1 cellular context compared by ENCODE assay signal in the genomic region with DNA sequence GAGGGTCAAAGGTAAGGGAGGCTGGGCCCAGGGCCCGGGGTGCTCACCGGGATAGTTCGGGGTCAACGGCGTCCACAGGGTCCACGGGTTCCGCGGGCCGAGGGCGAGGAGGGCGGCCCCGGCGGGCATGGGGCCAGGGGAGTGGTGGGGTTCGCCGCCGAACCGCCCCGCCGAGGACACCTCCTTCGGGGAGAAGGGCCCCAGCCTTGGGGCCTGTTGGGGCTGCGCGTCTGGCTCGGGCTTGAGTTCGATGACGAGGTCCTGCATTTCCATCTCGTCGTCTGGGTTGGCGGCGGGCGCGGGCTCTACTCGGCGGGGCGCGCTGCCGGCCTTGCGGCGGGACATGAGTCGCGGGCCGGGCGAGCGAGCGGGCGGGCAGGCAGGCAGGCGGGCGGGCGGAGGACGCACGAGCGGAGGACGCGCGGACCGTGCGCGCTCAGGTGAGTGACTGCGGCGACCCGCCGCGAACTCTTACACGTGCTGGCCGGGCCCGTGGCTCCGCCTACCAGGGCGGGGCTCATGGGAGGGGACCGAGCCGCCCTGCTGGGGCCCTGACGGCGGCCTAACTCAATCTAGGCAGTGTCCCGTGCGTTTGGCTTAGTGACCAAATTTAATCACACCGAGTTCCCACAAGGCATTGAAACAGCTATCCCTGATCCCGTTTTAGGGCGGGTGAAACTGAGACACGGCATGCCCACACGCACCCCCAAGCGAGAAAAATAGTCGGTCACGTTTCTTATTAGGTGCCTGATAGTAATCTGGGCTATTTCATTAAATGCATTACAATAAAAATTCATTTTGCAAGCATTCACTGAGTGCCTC.
TF ChIP-seq lines count a peak whose summit lies in the region.

A gene (minus strand): TSS at position 450 of the 822 bp plus-strand sequence. CDS start 105 bp downstream, at position 345.

TF ChIP-seq in GM12878, 131 proteins besides CTCF, POLR2A, EP300 and RAD21 (continued from another document and continues in another):
- TF ChIP-seq, protein P1, sequence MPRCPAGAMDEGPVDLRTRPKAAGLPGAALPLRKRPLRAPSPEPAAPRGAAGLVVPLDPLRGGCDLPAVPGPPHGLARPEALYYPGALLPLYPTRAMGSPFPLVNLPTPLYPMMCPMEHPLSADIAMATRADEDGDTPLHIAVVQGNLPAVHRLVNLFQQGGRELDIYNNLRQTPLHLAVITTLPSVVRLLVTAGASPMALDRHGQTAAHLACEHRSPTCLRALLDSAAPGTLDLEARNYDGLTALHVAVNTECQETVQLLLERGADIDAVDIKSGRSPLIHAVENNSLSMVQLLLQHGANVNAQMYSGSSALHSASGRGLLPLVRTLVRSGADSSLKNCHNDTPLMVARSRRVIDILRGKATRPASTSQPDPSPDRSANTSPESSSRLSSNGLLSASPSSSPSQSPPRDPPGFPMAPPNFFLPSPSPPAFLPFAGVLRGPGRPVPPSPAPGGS (IDR thresholded peaks at IDR 0.05; ENCODE audit: borderline replicate concordance, insufficient read depth, low read depth, low read length, poor library complexity, severe bottlenecking): no peak
- no peak; the same call in 1 of the 2 replicates for TF ChIP-seq CREB1 (IDR thresholded peaks at IDR 0.05; ENCODE audit: low read depth)
- TF ChIP-seq, protein P2, sequence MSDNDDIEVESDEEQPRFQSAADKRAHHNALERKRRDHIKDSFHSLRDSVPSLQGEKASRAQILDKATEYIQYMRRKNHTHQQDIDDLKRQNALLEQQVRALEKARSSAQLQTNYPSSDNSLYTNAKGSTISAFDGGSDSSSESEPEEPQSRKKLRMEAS (IDR thresholded peaks at IDR 0.05; ENCODE audit: low read depth, low read length): peak; percentile 79; the same call in 1 of the 2 replicates
- TF ChIP-seq, protein P3, sequence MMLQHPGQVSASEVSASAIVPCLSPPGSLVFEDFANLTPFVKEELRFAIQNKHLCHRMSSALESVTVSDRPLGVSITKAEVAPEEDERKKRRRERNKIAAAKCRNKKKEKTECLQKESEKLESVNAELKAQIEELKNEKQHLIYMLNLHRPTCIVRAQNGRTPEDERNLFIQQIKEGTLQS (IDR thresholded peaks at IDR 0.05; ENCODE audit: borderline replicate concordance, extremely low read depth, low read depth, low read length): no peak
- TF ChIP-seq SUPT20H (IDR thresholded peaks at IDR 0.05; ENCODE audit: borderline replicate concordance, control insufficient read depth, low read depth, low read length): no peak
- no peak for TF ChIP-seq CHD2 (IDR thresholded peaks at IDR 0.05; ENCODE audit: borderline replicate concordance, low read depth, low read length)
- TF ChIP-seq, protein P4, sequence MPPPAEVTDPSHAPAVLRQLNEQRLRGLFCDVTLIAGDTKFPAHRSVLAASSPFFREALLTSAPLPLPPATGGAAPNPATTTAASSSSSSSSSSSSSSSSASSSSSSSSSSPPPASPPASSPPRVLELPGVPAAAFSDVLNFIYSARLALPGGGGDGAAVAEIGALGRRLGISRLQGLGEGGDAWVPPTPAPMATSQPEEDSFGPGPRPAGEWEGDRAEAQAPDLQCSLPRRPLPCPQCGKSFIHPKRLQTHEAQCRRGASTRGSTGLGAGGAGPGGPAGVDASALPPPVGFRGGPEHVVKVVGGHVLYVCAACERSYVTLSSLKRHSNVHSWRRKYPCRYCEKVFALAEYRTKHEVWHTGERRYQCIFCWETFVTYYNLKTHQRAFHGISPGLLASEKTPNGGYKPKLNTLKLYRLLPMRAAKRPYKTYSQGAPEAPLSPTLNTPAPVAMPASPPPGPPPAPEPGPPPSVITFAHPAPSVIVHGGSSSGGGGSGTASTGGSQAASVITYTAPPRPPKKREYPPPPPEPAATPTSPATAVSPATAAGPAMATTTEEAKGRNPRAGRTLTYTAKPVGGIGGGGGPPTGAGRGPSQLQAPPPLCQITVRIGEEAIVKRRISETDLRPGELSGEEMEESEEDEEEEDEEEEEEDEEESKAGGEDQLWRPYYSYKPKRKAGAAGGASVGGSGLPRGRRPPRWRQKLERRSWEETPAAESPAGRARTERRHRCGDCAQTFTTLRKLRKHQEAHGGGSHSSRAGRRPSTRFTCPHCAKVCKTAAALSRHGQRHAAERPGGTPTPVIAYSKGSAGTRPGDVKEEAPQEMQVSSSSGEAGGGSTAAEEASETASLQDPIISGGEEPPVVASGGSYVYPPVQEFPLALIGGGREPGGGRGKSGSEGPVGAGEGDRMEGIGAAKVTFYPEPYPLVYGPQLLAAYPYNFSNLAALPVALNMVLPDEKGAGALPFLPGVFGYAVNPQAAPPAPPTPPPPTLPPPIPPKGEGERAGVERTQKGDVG (CRISPR knock-in tag; IDR thresholded peaks at IDR 0.05): no peak
- no peak for TF ChIP-seq KLF5 (IDR thresholded peaks at IDR 0.05; ENCODE audit: partially characterized antibody)
- no peak for TF ChIP-seq FOS (IDR thresholded peaks at IDR 0.05; ENCODE audit: borderline replicate concordance, extremely low read depth, insufficient read length)
- TF ChIP-seq POLR2AphosphoS2 (IDR thresholded peaks at IDR 0.05; ENCODE audit: low read depth, low read length): peak; percentile 26; the same call in 1 of the 2 replicates
- TF ChIP-seq TCF12 (IDR thresholded peaks at IDR 0.05; ENCODE audit: low read depth, low read length): peak; percentile 34; the same call in 1 of the 2 replicates
- no peak for TF ChIP-seq IRF4 (IDR thresholded peaks at IDR 0.05; ENCODE audit: low read depth, low read length)
- TF ChIP-seq YBX1 (IDR thresholded peaks at IDR 0.05): no peak
- no peak for TF ChIP-seq ETV6 (conservative IDR thresholded peaks at IDR 0.05 in 1 of 2, IDR thresholded peaks at IDR 0.05 in 1 of 2; ENCODE audit: borderline replicate concordance in 1 of 2, low read depth in 1 of 2)
- TF ChIP-seq, protein P5, sequence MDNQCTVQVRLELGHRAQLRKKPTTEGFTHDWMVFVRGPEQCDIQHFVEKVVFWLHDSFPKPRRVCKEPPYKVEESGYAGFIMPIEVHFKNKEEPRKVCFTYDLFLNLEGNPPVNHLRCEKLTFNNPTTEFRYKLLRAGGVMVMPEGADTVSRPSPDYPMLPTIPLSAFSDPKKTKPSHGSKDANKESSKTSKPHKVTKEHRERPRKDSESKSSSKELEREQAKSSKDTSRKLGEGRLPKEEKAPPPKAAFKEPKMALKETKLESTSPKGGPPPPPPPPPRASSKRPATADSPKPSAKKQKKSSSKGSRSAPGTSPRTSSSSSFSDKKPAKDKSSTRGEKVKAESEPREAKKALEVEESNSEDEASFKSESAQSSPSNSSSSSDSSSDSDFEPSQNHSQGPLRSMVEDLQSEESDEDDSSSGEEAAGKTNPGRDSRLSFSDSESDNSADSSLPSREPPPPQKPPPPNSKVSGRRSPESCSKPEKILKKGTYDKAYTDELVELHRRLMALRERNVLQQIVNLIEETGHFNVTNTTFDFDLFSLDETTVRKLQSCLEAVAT (IDR thresholded peaks at IDR 0.05): no peak
- TF ChIP-seq MYC (IDR thresholded peaks at IDR 0.05; ENCODE audit: insufficient read depth, insufficient read length, insufficient replicate concordance, low read length, severe bottlenecking): peak; percentile 31
- no peak for TF ChIP-seq CBFB (IDR thresholded peaks at IDR 0.05; ENCODE audit: low read depth)
- no peak for TF ChIP-seq CBX3 (IDR thresholded peaks at IDR 0.05; ENCODE audit: borderline replicate concordance, low read depth)
- no peak for TF ChIP-seq NFIC (IDR thresholded peaks at IDR 0.05; ENCODE audit: low read depth, low read length)
- TF ChIP-seq NR2F1 (conservative IDR thresholded peaks at IDR 0.05): peak; percentile 96
- no peak for TF ChIP-seq IKZF2 (IDR thresholded peaks at IDR 0.05)
- no peak for TF ChIP-seq ZSCAN29 (IDR thresholded peaks at IDR 0.05)
- no peak for TF ChIP-seq ZNF207 (IDR thresholded peaks at IDR 0.05; ENCODE audit: borderline replicate concordance)
- no peak for TF ChIP-seq GABPA (IDR thresholded peaks at IDR 0.05; ENCODE audit: low read depth)
- no peak for TF ChIP-seq SMC3 (IDR thresholded peaks at IDR 0.05; ENCODE audit: borderline replicate concordance, low read length)
- no peak for TF ChIP-seq NFXL1 (IDR thresholded peaks at IDR 0.05; ENCODE audit: borderline replicate concordance)
- no peak for TF ChIP-seq SMAD5 (IDR thresholded peaks at IDR 0.05; ENCODE audit: low read depth)
- TF ChIP-seq CHD4 (IDR thresholded peaks at IDR 0.05): no peak
- TF ChIP-seq, protein P6, sequence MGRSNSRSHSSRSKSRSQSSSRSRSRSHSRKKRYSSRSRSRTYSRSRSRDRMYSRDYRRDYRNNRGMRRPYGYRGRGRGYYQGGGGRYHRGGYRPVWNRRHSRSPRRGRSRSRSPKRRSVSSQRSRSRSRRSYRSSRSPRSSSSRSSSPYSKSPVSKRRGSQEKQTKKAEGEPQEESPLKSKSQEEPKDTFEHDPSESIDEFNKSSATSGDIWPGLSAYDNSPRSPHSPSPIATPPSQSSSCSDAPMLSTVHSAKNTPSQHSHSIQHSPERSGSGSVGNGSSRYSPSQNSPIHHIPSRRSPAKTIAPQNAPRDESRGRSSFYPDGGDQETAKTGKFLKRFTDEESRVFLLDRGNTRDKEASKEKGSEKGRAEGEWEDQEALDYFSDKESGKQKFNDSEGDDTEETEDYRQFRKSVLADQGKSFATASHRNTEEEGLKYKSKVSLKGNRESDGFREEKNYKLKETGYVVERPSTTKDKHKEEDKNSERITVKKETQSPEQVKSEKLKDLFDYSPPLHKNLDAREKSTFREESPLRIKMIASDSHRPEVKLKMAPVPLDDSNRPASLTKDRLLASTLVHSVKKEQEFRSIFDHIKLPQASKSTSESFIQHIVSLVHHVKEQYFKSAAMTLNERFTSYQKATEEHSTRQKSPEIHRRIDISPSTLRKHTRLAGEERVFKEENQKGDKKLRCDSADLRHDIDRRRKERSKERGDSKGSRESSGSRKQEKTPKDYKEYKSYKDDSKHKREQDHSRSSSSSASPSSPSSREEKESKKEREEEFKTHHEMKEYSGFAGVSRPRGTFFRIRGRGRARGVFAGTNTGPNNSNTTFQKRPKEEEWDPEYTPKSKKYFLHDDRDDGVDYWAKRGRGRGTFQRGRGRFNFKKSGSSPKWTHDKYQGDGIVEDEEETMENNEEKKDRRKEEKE (IDR thresholded peaks at IDR 0.05): peak; percentile 49; the same call in 1 of the 2 replicates
- TF ChIP-seq RBBP5 (conservative IDR thresholded peaks at IDR 0.05): no peak
- TF ChIP-seq, protein P7, sequence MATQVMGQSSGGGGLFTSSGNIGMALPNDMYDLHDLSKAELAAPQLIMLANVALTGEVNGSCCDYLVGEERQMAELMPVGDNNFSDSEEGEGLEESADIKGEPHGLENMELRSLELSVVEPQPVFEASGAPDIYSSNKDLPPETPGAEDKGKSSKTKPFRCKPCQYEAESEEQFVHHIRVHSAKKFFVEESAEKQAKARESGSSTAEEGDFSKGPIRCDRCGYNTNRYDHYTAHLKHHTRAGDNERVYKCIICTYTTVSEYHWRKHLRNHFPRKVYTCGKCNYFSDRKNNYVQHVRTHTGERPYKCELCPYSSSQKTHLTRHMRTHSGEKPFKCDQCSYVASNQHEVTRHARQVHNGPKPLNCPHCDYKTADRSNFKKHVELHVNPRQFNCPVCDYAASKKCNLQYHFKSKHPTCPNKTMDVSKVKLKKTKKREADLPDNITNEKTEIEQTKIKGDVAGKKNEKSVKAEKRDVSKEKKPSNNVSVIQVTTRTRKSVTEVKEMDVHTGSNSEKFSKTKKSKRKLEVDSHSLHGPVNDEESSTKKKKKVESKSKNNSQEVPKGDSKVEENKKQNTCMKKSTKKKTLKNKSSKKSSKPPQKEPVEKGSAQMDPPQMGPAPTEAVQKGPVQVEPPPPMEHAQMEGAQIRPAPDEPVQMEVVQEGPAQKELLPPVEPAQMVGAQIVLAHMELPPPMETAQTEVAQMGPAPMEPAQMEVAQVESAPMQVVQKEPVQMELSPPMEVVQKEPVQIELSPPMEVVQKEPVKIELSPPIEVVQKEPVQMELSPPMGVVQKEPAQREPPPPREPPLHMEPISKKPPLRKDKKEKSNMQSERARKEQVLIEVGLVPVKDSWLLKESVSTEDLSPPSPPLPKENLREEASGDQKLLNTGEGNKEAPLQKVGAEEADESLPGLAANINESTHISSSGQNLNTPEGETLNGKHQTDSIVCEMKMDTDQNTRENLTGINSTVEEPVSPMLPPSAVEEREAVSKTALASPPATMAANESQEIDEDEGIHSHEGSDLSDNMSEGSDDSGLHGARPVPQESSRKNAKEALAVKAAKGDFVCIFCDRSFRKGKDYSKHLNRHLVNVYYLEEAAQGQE (IDR thresholded peaks at IDR 0.05; ENCODE audit: low read depth, low read length): no peak
- peak; percentile 76; the same call in 1 of the 2 replicates for TF ChIP-seq BACH1 (IDR thresholded peaks at IDR 0.05; ENCODE audit: borderline replicate concordance)
- peak; percentile 95 for TF ChIP-seq MXI1 (IDR thresholded peaks at IDR 0.05; ENCODE audit: low read depth, low read length)
- no peak for TF ChIP-seq HDGF (IDR thresholded peaks at IDR 0.05)
- TF ChIP-seq JUNB (IDR thresholded peaks at IDR 0.05): no peak
- no peak for TF ChIP-seq RCOR1 (conservative IDR thresholded peaks at IDR 0.05; ENCODE audit: low read depth, low read length)
- TF ChIP-seq CBX5 (IDR thresholded peaks at IDR 0.05; ENCODE audit: low read depth): no peak
- no peak for TF ChIP-seq ZNF384 (IDR thresholded peaks at IDR 0.05; ENCODE audit: borderline replicate concordance, low read depth, low read length)
- no peak for TF ChIP-seq RAD51 (IDR thresholded peaks at IDR 0.05)
- TF ChIP-seq CHD1 (IDR thresholded peaks at IDR 0.05; ENCODE audit: low read depth, low read length): no peak
- TF ChIP-seq ZBED1 (IDR thresholded peaks at IDR 0.05; ENCODE audit: borderline replicate concordance): no peak
- TF ChIP-seq TAF1 (IDR thresholded peaks at IDR 0.05; ENCODE audit: borderline replicate concordance, low read depth, low read length): peak; percentile 61; the same call in 1 of the 2 replicates
- no peak for TF ChIP-seq HDAC6 (IDR thresholded peaks at IDR 0.05; ENCODE audit: unreplicated experiment)
- no peak for TF ChIP-seq RFX5 (IDR thresholded peaks at IDR 0.05; ENCODE audit: low read depth, low read length)
- no peak for TF ChIP-seq YY1 (IDR thresholded peaks at IDR 0.05; ENCODE audit: low read depth, low read length)
- peak; percentile 37; the same call in 1 of the 2 replicates for TF ChIP-seq NR2C1 (IDR thresholded peaks at IDR 0.05)
- no peak for TF ChIP-seq BMI1 (IDR thresholded peaks at IDR 0.05; ENCODE audit: borderline replicate concordance)
- TF ChIP-seq SIN3A (IDR thresholded peaks at IDR 0.05; ENCODE audit: low read depth, low read length): 0 out of 2 replicates have a peak, but pooled peaks have one; percentile 25
